1 cellular context compared by ENCODE assay signal in genomic region chr6:158233214-158233795, GRCh38.
TF ChIP-seq lines count a peak whose summit lies in the region.

No MANE protein-coding gene starts in this region.

TF ChIP-seq in HepG2, 621 proteins besides CTCF, POLR2A, EP300 and RAD21 (continued from another document and continues in another):
- no peak for TF ChIP-seq ZFP37 (CRISPR knock-in tag; IDR thresholded peaks at IDR 0.05; ENCODE audit: borderline replicate concordance)
- 0 out of 2 replicates have a peak, but pooled peaks have one; percentile 24 for TF ChIP-seq PAXIP1 (CRISPR knock-in tag; conservative IDR thresholded peaks at IDR 0.05)
- TF ChIP-seq SPEN (CRISPR knock-in tag; IDR thresholded peaks at IDR 0.05; ENCODE audit: low read depth) = no peak
- no peak; the same call in 1 of the 2 replicates for TF ChIP-seq ZSCAN21 (CRISPR knock-in tag; IDR thresholded peaks at IDR 0.05; ENCODE audit: borderline replicate concordance)
- TF ChIP-seq FOXP1 (IDR thresholded peaks at IDR 0.05) = no peak
- no peak for TF ChIP-seq FOXP1 (CRISPR knock-in tag; IDR thresholded peaks at IDR 0.05)
- TF ChIP-seq, protein P1, sequence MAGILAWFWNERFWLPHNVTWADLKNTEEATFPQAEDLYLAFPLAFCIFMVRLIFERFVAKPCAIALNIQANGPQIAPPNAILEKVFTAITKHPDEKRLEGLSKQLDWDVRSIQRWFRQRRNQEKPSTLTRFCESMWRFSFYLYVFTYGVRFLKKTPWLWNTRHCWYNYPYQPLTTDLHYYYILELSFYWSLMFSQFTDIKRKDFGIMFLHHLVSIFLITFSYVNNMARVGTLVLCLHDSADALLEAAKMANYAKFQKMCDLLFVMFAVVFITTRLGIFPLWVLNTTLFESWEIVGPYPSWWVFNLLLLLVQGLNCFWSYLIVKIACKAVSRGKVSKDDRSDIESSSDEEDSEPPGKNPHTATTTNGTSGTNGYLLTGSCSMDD (CRISPR knock-in tag; IDR thresholded peaks at IDR 0.05) = no peak
- 0 out of 2 replicates have a peak, but pooled peaks have one; percentile 53 for TF ChIP-seq ZSCAN29 (CRISPR knock-in tag; conservative IDR thresholded peaks at IDR 0.05)
- TF ChIP-seq TARDBP (CRISPR knock-in tag; IDR thresholded peaks at IDR 0.05) = no peak; the same call in 1 of the 2 replicates
- no peak for TF ChIP-seq ZNF574 (CRISPR knock-in tag; IDR thresholded peaks at IDR 0.05)
- TF ChIP-seq, protein P2, sequence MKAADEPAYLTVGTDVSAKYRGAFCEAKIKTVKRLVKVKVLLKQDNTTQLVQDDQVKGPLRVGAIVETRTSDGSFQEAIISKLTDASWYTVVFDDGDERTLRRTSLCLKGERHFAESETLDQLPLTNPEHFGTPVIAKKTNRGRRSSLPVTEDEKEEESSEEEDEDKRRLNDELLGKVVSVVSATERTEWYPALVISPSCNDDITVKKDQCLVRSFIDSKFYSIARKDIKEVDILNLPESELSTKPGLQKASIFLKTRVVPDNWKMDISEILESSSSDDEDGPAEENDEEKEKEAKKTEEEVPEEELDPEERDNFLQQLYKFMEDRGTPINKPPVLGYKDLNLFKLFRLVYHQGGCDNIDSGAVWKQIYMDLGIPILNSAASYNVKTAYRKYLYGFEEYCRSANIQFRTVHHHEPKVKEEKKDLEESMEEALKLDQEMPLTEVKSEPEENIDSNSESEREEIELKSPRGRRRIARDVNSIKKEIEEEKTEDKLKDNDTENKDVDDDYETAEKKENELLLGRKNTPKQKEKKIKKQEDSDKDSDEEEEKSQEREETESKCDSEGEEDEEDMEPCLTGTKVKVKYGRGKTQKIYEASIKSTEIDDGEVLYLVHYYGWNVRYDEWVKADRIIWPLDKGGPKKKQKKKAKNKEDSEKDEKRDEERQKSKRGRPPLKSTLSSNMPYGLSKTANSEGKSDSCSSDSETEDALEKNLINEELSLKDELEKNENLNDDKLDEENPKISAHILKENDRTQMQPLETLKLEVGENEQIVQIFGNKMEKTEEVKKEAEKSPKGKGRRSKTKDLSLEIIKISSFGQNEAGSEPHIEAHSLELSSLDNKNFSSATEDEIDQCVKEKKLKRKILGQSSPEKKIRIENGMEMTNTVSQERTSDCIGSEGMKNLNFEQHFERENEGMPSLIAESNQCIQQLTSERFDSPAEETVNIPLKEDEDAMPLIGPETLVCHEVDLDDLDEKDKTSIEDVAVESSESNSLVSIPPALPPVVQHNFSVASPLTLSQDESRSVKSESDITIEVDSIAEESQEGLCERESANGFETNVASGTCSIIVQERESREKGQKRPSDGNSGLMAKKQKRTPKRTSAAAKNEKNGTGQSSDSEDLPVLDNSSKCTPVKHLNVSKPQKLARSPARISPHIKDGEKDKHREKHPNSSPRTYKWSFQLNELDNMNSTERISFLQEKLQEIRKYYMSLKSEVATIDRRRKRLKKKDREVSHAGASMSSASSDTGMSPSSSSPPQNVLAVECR (CRISPR knock-in tag; IDR thresholded peaks at IDR 0.05; ENCODE audit: borderline replicate concordance) = no peak
- no peak for TF ChIP-seq JARID2 (CRISPR knock-in tag; IDR thresholded peaks at IDR 0.05; ENCODE audit: insufficient replicate concordance)
- 0 out of 2 replicates have a peak, but pooled peaks have one; percentile 29 for TF ChIP-seq MTF2 (CRISPR knock-in tag; IDR thresholded peaks at IDR 0.05; ENCODE audit: borderline replicate concordance)
- peak; percentile 3; the same call in 1 of the 2 replicates for TF ChIP-seq KDM2A (CRISPR knock-in tag; IDR thresholded peaks at IDR 0.05; ENCODE audit: borderline replicate concordance, low read depth)
- TF ChIP-seq CHCHD3 (CRISPR knock-in tag; IDR thresholded peaks at IDR 0.05) = no peak
- TF ChIP-seq, protein P3, sequence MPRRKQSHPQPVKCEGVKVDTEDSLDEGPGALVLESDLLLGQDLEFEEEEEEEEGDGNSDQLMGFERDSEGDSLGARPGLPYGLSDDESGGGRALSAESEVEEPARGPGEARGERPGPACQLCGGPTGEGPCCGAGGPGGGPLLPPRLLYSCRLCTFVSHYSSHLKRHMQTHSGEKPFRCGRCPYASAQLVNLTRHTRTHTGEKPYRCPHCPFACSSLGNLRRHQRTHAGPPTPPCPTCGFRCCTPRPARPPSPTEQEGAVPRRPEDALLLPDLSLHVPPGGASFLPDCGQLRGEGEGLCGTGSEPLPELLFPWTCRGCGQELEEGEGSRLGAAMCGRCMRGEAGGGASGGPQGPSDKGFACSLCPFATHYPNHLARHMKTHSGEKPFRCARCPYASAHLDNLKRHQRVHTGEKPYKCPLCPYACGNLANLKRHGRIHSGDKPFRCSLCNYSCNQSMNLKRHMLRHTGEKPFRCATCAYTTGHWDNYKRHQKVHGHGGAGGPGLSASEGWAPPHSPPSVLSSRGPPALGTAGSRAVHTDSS (CRISPR knock-in tag; conservative IDR thresholded peaks at IDR 0.05) = no peak
- no peak for TF ChIP-seq ATM (IDR thresholded peaks at IDR 0.05; ENCODE audit: borderline replicate concordance)
- no peak for TF ChIP-seq ZNF460 (CRISPR knock-in tag; IDR thresholded peaks at IDR 0.05; ENCODE audit: borderline replicate concordance)
- no peak for TF ChIP-seq ZNF432 (CRISPR knock-in tag; IDR thresholded peaks at IDR 0.05; ENCODE audit: borderline replicate concordance)
- no peak for TF ChIP-seq NRL (CRISPR knock-in tag; IDR thresholded peaks at IDR 0.05; ENCODE audit: borderline replicate concordance)
- TF ChIP-seq DPF2 (CRISPR knock-in tag; IDR thresholded peaks at IDR 0.05; ENCODE audit: borderline replicate concordance, low read depth) = no peak
- TF ChIP-seq, protein P4, sequence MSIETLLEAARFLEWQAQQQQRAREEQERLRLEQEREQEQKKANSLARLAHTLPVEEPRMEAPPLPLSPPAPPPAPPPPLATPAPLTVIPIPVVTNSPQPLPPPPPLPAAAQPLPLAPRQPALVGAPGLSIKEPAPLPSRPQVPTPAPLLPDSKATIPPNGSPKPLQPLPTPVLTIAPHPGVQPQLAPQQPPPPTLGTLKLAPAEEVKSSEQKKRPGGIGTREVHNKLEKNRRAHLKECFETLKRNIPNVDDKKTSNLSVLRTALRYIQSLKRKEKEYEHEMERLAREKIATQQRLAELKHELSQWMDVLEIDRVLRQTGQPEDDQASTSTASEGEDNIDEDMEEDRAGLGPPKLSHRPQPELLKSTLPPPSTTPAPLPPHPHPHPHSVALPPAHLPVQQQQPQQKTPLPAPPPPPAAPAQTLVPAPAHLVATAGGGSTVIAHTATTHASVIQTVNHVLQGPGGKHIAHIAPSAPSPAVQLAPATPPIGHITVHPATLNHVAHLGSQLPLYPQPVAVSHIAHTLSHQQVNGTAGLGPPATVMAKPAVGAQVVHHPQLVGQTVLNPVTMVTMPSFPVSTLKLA (IDR thresholded peaks at IDR 0.05) = no peak
- TF ChIP-seq WIZ (CRISPR knock-in tag; IDR thresholded peaks at IDR 0.05) = 0 out of 2 replicates have a peak, but pooled peaks have one; percentile 7
- TF ChIP-seq FOXA1 (IDR thresholded peaks at IDR 0.05) = no peak
- no peak for TF ChIP-seq FOXA1 (CRISPR knock-in tag; IDR thresholded peaks at IDR 0.05)
- peak; percentile 39; the same call in 1 of the 2 replicates for TF ChIP-seq KDM5A (IDR thresholded peaks at IDR 0.05; ENCODE audit: borderline replicate concordance, low read length)
- TF ChIP-seq MAFG (CRISPR knock-in tag; IDR thresholded peaks at IDR 0.05) = no peak
- TF ChIP-seq DR1 (CRISPR knock-in tag; IDR thresholded peaks at IDR 0.05) = no peak
- no peak for TF ChIP-seq KLF13 (CRISPR knock-in tag; IDR thresholded peaks at IDR 0.05)
- TF ChIP-seq ZNF17 (CRISPR knock-in tag; IDR thresholded peaks at IDR 0.05) = no peak
- TF ChIP-seq PCBP1 (IDR thresholded peaks at IDR 0.05; ENCODE audit: borderline replicate concordance, low read depth, low read length) = no peak
- no peak for TF ChIP-seq MAZ (IDR thresholded peaks at IDR 0.05; ENCODE audit: borderline replicate concordance, low read depth, low read length)
- TF ChIP-seq MAZ (CRISPR knock-in tag; IDR thresholded peaks at IDR 0.05; ENCODE audit: low read depth) = no peak
- TF ChIP-seq ZNF44 (CRISPR knock-in tag; IDR thresholded peaks at IDR 0.05) = no peak
- TF ChIP-seq ZNF253 (CRISPR knock-in tag; IDR thresholded peaks at IDR 0.05; ENCODE audit: borderline replicate concordance) = no peak
- no peak for TF ChIP-seq HNF4A (CRISPR knock-in tag; IDR thresholded peaks at IDR 0.05)
- TF ChIP-seq ARNT (IDR thresholded peaks at IDR 0.05) = no peak
- no peak for TF ChIP-seq ZNF674 (CRISPR knock-in tag; IDR thresholded peaks at IDR 0.05; ENCODE audit: low read depth)
- TF ChIP-seq, protein P5, sequence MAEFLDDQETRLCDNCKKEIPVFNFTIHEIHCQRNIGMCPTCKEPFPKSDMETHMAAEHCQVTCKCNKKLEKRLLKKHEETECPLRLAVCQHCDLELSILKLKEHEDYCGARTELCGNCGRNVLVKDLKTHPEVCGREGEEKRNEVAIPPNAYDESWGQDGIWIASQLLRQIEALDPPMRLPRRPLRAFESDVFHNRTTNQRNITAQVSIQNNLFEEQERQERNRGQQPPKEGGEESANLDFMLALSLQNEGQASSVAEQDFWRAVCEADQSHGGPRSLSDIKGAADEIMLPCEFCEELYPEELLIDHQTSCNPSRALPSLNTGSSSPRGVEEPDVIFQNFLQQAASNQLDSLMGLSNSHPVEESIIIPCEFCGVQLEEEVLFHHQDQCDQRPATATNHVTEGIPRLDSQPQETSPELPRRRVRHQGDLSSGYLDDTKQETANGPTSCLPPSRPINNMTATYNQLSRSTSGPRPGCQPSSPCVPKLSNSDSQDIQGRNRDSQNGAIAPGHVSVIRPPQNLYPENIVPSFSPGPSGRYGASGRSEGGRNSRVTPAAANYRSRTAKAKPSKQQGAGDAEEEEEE (CRISPR knock-in tag; IDR thresholded peaks at IDR 0.05; ENCODE audit: borderline replicate concordance) = no peak
- TF ChIP-seq IKZF5 (CRISPR knock-in tag; IDR thresholded peaks at IDR 0.05) = no peak
- no peak for TF ChIP-seq PRMT3 (CRISPR knock-in tag; IDR thresholded peaks at IDR 0.05; ENCODE audit: borderline replicate concordance, low read depth)
- TF ChIP-seq GZF1 (CRISPR knock-in tag; IDR thresholded peaks at IDR 0.05) = no peak
- no peak for TF ChIP-seq HDAC1 (CRISPR knock-in tag; IDR thresholded peaks at IDR 0.05)
- TF ChIP-seq ZNF598 (CRISPR knock-in tag; IDR thresholded peaks at IDR 0.05; ENCODE audit: borderline replicate concordance) = no peak
